19 cellular contexts compared by ENCODE assay signal in the genomic region with DNA sequence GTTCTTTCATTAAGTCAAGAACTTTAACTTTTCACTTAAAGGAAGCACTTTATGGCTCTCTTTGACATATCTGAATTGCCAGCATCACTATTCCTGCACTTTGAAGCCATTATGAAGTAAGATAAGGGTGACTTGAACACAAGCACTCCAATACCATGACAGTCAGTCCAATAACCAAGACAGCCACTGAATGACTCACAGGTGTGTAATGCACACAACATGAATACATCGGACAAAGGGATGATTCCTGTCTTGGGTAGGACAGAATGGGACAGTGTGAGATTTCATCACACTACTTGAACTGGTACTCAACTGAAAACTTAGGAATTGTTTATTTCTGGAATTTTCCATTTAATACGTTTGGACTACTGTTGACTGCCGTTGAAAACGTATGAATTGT.
"Had no signal": no experiment of that assay in that cellular context is flagged by ENCODE, and none has a peak within 500 bp of the region (broad histone marks: within the 10 kb centered on the region; RNA-seq: fewer than 3 reads in every experiment).

No MANE protein-coding gene starts in this region.

- H3K4me1 ChIP-seq: sigmoid colon, uterus had no signal

- H3K27ac ChIP-seq: cardiac muscle cell, dorsolateral prefrontal cortex, sigmoid colon, thyroid gland, uterus, VCaP had no signal

- H3K4me3 ChIP-seq: cardiac muscle cell, dorsolateral prefrontal cortex, sigmoid colon, thyroid gland, uterus had no signal

- ATAC-seq: activated T-helper 17 cell treated with anti-CD3 and anti-CD28 coated beads, Interleukin-2, amount 50 U/mL, for 72 hours; stimulated activated naive B cell treated with anti-CD40 and anti-IgM and Interleukin-4, amounts not matched to agents 10 μg/mL and 1 μg/mL and 100 μg/mL, for 72 hours had no signal

- H3K36me3 ChIP-seq: cardiac muscle cell, sigmoid colon, thyroid gland, uterus had no signal

- H3K9me3 ChIP-seq: sigmoid colon, thyroid gland, uterus had no signal

- DNase-seq: activated CD4-positive, alpha-beta T cell treated with anti-CD3 and anti-CD28 coated beads for 1 hour; activated CD4-positive, alpha-beta T cell treated with anti-CD3 and anti-CD28 coated beads, Interleukin-2, amount 50 U/mL, for 4 hours; activated naive CD4-positive, alpha-beta T cell treated with Interleukin-2 at 50 U/mL for 16 hours; aorta; dorsolateral prefrontal cortex; endodermal cell; erythroblast; kidney glomerular epithelial cell; midbrain; sigmoid colon; stimulated activated CD4-positive, alpha-beta T cell treated with anti-CD3 and anti-CD28 coated beads, Interleukin-2, amount 100 ng/mL, for 48 hours; stimulated activated naive B cell treated with anti-CD40 and anti-IgM and Interleukin-4, amounts not matched to agents 10 μg/mL and 1 μg/mL and 100 μg/mL, for 72 hours; T-helper 1 cell; T1000; thyroid gland; uterus had no signal

- H3K27me3 ChIP-seq: cardiac muscle cell, dorsolateral prefrontal cortex, sigmoid colon, thyroid gland, uterus had no signal
